Comparison of ENCODE assay signal across 1 cellular context in the genomic region with DNA sequence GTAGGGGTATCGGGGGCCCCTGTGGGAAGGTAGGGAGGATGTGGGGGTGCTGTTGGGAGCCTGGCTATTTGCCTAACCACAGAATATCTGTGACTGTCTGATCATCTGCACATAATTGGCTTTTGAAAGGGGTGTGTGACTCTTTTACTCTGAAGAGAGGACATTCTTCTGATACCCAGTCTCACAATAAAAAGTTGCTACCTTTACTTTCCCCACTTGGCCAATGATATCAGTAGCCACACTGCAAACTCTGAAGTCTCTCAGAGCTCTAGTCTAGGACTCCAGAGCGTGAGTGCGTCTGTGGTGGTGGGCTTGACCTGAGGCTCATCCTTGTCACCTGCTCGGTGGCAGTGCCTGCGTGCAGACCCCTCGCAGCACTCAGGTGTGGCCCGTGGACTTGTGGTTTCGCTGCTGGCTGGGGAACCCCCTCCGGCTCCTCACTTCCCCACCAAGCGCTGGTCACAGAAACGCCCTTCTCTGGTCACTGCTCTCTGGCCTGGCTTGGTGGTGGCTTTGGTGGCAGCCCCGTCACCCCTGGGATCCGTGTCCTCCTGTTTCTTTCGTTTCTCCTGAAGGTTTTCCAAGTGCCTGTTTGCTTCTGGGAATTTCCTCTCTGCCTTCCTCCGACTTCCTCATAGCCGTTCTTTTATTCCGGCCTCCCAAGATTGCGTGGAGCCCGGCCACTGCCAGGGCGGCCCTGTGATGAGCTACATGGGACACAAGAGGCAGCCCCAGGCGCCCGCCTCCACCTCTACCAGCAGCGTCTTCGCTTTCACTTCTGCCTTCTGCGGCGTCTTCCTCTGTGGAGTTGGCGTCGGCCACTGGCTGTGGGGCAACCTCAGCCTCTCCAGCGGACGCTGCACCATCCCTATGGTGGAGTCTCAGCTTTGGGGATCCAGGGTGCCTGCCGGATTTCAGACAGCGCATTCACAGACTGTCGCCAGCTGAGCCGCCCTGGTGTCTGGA.
TF ChIP-seq lines count a peak whose summit lies in the region.

No MANE protein-coding gene starts in this region.

TF ChIP-seq in GM12878, 131 proteins besides CTCF, POLR2A, EP300 and RAD21 (continued from another document and continues in another):
- TF ChIP-seq, protein P1, sequence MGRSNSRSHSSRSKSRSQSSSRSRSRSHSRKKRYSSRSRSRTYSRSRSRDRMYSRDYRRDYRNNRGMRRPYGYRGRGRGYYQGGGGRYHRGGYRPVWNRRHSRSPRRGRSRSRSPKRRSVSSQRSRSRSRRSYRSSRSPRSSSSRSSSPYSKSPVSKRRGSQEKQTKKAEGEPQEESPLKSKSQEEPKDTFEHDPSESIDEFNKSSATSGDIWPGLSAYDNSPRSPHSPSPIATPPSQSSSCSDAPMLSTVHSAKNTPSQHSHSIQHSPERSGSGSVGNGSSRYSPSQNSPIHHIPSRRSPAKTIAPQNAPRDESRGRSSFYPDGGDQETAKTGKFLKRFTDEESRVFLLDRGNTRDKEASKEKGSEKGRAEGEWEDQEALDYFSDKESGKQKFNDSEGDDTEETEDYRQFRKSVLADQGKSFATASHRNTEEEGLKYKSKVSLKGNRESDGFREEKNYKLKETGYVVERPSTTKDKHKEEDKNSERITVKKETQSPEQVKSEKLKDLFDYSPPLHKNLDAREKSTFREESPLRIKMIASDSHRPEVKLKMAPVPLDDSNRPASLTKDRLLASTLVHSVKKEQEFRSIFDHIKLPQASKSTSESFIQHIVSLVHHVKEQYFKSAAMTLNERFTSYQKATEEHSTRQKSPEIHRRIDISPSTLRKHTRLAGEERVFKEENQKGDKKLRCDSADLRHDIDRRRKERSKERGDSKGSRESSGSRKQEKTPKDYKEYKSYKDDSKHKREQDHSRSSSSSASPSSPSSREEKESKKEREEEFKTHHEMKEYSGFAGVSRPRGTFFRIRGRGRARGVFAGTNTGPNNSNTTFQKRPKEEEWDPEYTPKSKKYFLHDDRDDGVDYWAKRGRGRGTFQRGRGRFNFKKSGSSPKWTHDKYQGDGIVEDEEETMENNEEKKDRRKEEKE (IDR thresholded peaks at IDR 0.05) = no peak
- TF ChIP-seq, protein P2, sequence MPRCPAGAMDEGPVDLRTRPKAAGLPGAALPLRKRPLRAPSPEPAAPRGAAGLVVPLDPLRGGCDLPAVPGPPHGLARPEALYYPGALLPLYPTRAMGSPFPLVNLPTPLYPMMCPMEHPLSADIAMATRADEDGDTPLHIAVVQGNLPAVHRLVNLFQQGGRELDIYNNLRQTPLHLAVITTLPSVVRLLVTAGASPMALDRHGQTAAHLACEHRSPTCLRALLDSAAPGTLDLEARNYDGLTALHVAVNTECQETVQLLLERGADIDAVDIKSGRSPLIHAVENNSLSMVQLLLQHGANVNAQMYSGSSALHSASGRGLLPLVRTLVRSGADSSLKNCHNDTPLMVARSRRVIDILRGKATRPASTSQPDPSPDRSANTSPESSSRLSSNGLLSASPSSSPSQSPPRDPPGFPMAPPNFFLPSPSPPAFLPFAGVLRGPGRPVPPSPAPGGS (IDR thresholded peaks at IDR 0.05; ENCODE audit: borderline replicate concordance, insufficient read depth, low read depth, low read length, poor library complexity, severe bottlenecking) = no peak
- TF ChIP-seq TCF3 (IDR thresholded peaks at IDR 0.05; ENCODE audit: borderline replicate concordance, insufficient read depth, low read depth, low read length) = 0 out of 2 replicates have a peak, but pooled peaks have one; percentile 54
- TF ChIP-seq, protein P3, sequence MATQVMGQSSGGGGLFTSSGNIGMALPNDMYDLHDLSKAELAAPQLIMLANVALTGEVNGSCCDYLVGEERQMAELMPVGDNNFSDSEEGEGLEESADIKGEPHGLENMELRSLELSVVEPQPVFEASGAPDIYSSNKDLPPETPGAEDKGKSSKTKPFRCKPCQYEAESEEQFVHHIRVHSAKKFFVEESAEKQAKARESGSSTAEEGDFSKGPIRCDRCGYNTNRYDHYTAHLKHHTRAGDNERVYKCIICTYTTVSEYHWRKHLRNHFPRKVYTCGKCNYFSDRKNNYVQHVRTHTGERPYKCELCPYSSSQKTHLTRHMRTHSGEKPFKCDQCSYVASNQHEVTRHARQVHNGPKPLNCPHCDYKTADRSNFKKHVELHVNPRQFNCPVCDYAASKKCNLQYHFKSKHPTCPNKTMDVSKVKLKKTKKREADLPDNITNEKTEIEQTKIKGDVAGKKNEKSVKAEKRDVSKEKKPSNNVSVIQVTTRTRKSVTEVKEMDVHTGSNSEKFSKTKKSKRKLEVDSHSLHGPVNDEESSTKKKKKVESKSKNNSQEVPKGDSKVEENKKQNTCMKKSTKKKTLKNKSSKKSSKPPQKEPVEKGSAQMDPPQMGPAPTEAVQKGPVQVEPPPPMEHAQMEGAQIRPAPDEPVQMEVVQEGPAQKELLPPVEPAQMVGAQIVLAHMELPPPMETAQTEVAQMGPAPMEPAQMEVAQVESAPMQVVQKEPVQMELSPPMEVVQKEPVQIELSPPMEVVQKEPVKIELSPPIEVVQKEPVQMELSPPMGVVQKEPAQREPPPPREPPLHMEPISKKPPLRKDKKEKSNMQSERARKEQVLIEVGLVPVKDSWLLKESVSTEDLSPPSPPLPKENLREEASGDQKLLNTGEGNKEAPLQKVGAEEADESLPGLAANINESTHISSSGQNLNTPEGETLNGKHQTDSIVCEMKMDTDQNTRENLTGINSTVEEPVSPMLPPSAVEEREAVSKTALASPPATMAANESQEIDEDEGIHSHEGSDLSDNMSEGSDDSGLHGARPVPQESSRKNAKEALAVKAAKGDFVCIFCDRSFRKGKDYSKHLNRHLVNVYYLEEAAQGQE (IDR thresholded peaks at IDR 0.05; ENCODE audit: low read depth, low read length) = no peak
- peak; percentile 83 for TF ChIP-seq IKZF1 (conservative IDR thresholded peaks at IDR 0.05)
- TF ChIP-seq TAF1 (IDR thresholded peaks at IDR 0.05; ENCODE audit: borderline replicate concordance, low read depth, low read length) = no peak
- TF ChIP-seq, protein P4, sequence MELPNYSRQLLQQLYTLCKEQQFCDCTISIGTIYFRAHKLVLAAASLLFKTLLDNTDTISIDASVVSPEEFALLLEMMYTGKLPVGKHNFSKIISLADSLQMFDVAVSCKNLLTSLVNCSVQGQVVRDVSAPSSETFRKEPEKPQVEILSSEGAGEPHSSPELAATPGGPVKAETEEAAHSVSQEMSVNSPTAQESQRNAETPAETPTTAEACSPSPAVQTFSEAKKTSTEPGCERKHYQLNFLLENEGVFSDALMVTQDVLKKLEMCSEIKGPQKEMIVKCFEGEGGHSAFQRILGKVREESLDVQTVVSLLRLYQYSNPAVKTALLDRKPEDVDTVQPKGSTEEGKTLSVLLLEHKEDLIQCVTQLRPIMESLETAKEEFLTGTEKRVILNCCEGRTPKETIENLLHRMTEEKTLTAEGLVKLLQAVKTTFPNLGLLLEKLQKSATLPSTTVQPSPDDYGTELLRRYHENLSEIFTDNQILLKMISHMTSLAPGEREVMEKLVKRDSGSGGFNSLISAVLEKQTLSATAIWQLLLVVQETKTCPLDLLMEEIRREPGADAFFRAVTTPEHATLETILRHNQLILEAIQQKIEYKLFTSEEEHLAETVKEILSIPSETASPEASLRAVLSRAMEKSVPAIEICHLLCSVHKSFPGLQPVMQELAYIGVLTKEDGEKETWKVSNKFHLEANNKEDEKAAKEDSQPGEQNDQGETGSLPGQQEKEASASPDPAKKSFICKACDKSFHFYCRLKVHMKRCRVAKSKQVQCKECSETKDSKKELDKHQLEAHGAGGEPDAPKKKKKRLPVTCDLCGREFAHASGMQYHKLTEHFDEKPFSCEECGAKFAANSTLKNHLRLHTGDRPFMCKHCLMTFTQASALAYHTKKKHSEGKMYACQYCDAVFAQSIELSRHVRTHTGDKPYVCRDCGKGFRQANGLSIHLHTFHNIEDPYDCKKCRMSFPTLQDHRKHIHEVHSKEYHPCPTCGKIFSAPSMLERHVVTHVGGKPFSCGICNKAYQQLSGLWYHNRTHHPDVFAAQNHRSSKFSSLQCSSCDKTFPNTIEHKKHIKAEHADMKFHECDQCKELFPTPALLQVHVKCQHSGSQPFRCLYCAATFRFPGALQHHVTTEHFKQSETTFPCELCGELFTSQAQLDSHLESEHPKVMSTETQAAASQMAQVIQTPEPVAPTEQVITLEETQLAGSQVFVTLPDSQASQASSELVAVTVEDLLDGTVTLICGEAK (IDR thresholded peaks at IDR 0.05; ENCODE audit: borderline replicate concordance) = no peak
- TF ChIP-seq HDAC2 (IDR thresholded peaks at IDR 0.05) = no peak
- TF ChIP-seq, protein P5, sequence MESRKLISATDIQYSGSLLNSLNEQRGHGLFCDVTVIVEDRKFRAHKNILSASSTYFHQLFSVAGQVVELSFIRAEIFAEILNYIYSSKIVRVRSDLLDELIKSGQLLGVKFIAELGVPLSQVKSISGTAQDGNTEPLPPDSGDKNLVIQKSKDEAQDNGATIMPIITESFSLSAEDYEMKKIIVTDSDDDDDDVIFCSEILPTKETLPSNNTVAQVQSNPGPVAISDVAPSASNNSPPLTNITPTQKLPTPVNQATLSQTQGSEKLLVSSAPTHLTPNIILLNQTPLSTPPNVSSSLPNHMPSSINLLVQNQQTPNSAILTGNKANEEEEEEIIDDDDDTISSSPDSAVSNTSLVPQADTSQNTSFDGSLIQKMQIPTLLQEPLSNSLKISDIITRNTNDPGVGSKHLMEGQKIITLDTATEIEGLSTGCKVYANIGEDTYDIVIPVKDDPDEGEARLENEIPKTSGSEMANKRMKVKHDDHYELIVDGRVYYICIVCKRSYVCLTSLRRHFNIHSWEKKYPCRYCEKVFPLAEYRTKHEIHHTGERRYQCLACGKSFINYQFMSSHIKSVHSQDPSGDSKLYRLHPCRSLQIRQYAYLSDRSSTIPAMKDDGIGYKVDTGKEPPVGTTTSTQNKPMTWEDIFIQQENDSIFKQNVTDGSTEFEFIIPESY (IDR thresholded peaks at IDR 0.05) = no peak
- no peak for TF ChIP-seq ASH2L (IDR thresholded peaks at IDR 0.05; ENCODE audit: borderline replicate concordance, low read depth)
- TF ChIP-seq, protein P6, sequence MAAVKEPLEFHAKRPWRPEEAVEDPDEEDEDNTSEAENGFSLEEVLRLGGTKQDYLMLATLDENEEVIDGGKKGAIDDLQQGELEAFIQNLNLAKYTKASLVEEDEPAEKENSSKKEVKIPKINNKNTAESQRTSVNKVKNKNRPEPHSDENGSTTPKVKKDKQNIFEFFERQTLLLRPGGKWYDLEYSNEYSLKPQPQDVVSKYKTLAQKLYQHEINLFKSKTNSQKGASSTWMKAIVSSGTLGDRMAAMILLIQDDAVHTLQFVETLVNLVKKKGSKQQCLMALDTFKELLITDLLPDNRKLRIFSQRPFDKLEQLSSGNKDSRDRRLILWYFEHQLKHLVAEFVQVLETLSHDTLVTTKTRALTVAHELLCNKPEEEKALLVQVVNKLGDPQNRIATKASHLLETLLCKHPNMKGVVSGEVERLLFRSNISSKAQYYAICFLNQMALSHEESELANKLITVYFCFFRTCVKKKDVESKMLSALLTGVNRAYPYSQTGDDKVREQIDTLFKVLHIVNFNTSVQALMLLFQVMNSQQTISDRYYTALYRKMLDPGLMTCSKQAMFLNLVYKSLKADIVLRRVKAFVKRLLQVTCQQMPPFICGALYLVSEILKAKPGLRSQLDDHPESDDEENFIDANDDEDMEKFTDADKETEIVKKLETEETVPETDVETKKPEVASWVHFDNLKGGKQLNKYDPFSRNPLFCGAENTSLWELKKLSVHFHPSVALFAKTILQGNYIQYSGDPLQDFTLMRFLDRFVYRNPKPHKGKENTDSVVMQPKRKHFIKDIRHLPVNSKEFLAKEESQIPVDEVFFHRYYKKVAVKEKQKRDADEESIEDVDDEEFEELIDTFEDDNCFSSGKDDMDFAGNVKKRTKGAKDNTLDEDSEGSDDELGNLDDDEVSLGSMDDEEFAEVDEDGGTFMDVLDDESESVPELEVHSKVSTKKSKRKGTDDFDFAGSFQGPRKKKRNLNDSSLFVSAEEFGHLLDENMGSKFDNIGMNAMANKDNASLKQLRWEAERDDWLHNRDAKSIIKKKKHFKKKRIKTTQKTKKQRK (IDR thresholded peaks at IDR 0.05; ENCODE audit: low read depth, low read length) = no peak
- no peak for TF ChIP-seq MYB (IDR thresholded peaks at IDR 0.05; ENCODE audit: borderline replicate concordance, low read depth, low read length)
- TF ChIP-seq TCF12 (IDR thresholded peaks at IDR 0.05; ENCODE audit: low read depth, low read length) = peak; percentile 85
- no peak for TF ChIP-seq SMAD5 (IDR thresholded peaks at IDR 0.05; ENCODE audit: low read depth)
- TF ChIP-seq, protein P7, sequence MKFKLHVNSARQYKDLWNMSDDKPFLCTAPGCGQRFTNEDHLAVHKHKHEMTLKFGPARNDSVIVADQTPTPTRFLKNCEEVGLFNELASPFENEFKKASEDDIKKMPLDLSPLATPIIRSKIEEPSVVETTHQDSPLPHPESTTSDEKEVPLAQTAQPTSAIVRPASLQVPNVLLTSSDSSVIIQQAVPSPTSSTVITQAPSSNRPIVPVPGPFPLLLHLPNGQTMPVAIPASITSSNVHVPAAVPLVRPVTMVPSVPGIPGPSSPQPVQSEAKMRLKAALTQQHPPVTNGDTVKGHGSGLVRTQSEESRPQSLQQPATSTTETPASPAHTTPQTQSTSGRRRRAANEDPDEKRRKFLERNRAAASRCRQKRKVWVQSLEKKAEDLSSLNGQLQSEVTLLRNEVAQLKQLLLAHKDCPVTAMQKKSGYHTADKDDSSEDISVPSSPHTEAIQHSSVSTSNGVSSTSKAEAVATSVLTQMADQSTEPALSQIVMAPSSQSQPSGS (IDR thresholded peaks at IDR 0.05; ENCODE audit: low read length) = no peak
- TF ChIP-seq, protein P8, sequence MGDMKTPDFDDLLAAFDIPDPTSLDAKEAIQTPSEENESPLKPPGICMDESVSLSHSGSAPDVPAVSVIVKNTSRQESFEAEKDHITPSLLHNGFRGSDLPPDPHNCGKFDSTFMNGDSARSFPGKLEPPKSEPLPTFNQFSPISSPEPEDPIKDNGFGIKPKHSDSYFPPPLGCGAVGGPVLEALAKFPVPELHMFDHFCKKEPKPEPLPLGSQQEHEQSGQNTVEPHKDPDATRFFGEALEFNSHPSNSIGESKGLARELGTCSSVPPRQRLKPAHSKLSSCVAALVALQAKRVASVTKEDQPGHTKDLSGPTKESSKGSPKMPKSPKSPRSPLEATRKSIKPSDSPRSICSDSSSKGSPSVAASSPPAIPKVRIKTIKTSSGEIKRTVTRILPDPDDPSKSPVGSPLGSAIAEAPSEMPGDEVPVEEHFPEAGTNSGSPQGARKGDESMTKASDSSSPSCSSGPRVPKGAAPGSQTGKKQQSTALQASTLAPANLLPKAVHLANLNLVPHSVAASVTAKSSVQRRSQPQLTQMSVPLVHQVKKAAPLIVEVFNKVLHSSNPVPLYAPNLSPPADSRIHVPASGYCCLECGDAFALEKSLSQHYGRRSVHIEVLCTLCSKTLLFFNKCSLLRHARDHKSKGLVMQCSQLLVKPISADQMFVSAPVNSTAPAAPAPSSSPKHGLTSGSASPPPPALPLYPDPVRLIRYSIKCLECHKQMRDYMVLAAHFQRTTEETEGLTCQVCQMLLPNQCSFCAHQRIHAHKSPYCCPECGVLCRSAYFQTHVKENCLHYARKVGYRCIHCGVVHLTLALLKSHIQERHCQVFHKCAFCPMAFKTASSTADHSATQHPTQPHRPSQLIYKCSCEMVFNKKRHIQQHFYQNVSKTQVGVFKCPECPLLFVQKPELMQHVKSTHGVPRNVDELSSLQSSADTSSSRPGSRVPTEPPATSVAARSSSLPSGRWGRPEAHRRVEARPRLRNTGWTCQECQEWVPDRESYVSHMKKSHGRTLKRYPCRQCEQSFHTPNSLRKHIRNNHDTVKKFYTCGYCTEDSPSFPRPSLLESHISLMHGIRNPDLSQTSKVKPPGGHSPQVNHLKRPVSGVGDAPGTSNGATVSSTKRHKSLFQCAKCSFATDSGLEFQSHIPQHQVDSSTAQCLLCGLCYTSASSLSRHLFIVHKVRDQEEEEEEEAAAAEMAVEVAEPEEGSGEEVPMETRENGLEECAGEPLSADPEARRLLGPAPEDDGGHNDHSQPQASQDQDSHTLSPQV (IDR thresholded peaks at IDR 0.05) = no peak
